ENCODE assay signal across 19 cellular contexts in the genomic region with DNA sequence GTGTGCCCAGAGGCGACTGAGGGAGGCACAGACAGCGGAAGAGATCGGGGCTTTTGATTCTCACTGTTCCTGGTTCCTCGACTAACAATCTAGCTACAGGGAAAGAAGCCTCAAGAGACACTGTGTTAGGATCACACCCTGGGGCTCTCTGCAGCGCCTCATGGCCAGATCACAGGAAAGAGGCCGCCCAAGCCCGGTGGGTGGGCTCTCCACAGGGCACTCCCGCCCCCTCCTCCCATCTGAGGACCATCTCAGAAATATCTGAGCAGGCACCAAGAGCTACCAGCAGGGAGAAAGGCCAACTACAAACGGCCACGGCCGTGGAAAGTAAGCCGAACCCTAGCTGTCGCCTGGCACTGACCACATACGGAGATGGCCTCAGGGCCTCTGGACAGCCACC.
"Had no signal": no experiment of that assay in that cellular context is flagged by ENCODE, and none has a peak within 500 bp of the region (broad histone marks: within the 10 kb centered on the region; RNA-seq: fewer than 3 reads in every experiment).

No MANE protein-coding gene starts in this region.

- H3K27me3 ChIP-seq: body of pancreas, cardiac muscle cell, foreskin keratinocyte, spleen, upper lobe of left lung had no signal

- H3K27ac ChIP-seq: body of pancreas, foreskin keratinocyte, spleen, upper lobe of left lung had no signal

- H3K4me1 ChIP-seq: body of pancreas, foreskin keratinocyte, upper lobe of left lung had no signal

- H3K36me3 ChIP-seq: cardiac muscle cell had no signal

- H3K9me3 ChIP-seq: body of pancreas, spleen, upper lobe of left lung had no signal

- H3K9me3 Mint-ChIP-seq: nephron had no signal

- H3K4me3 ChIP-seq: body of pancreas, cardiac muscle cell, spleen, upper lobe of left lung had no signal

- DNase-seq: activated CD4-positive, alpha-beta T cell treated with anti-CD3 and anti-CD28 coated beads, Interleukin-2, amount 50 U/mL, for 4 hours; activated gamma-delta T cell; activated naive CD4-positive, alpha-beta T cell treated with anti-CD3 and anti-CD28 coated beads, Interleukin-2, amount 50 U/mL, for 16 hours; anterior cingulate cortex; body of pancreas; effector CD4-positive, alpha-beta T cell; erythroblast; foreskin keratinocyte; mammary epithelial cell; nucleus accumbens; posterior cingulate gyrus; spleen; stimulated activated CD4-positive, alpha-beta T cell treated with anti-CD3 and anti-CD28 coated beads, Interleukin-4, amount 100 ng/mL, for 1 hour; stimulated activated naive CD4-positive, alpha-beta T cell; T-helper 1 cell; T-helper 9 cell; upper lobe of left lung had no signal

- H3K4me3 Mint-ChIP-seq: nephron had no signal
